In the genomic region with DNA sequence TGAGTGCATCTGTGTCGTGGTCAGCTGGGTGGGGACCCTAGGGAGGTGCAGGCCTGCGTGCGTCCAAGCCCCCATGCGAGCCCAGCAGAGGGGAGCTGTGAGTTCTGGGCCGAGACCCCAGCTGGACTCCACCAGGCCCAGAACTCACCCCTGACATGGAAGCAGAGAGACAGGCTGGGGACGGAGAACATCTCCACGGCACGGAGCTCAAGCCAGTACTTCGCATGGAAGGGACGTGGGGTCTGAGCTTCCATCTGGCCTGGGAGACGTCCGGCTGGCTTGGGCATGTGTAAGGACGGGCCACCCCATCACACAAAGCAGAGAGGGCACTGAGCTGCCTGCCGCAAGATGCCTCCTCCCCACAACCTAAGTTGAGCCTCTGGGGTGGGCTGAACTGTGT, we compare ENCODE assay signal across 29 cellular contexts.
"Had no signal": no experiment of that assay in that cellular context is flagged by ENCODE, and none has a peak within 500 bp of the region (broad histone marks: within the 10 kb centered on the region; RNA-seq: fewer than 3 reads in every experiment).

No MANE protein-coding gene starts in this region.

- H3K27ac Mint-ChIP-seq: stimulated activated effector memory CD8-positive, alpha-beta T cell treated with anti-CD3 and anti-CD28 coated beads, Interleukin-12 subunit alpha, Interleukin-12 subunit beta, amount 100 ng/mL, for 72 hours; stimulated activated memory B cell treated with anti-CD40 and anti-IgM and Interleukin-4, amounts not matched to agents 10 μg/mL and 1 μg/mL and 100 μg/mL, for 72 hours; stimulated activated naive B cell treated with anti-CD40 and anti-IgM and Interleukin-4, amounts not matched to agents 10 μg/mL and 1 μg/mL and 100 μg/mL, for 72 hours; stimulated activated naive CD8-positive, alpha-beta T cell treated with anti-CD3 and anti-CD28 coated beads, Interleukin-15, amount 100 ng/mL, for 72 hours; stimulated activated naive CD8-positive, alpha-beta T cell treated with anti-CD3 and anti-CD28 coated beads, Interleukin-15, Interleukin-2, amounts not matched to agents 100 ng/mL and 50 ng/mL, for 24 hours; type B pancreatic cell had no signal

- H3K9me3 Mint-ChIP-seq: stimulated activated effector memory CD8-positive, alpha-beta T cell treated with anti-CD3 and anti-CD28 coated beads, Interleukin-12 subunit alpha, Interleukin-12 subunit beta, amount 100 ng/mL, for 72 hours; stimulated activated naive CD8-positive, alpha-beta T cell treated with anti-CD3 and anti-CD28 coated beads, Interleukin-15, amount 100 ng/mL, for 72 hours; stimulated activated naive CD8-positive, alpha-beta T cell treated with anti-CD3 and anti-CD28 coated beads, Interleukin-15, Interleukin-2, amounts not matched to agents 100 ng/mL and 50 ng/mL, for 24 hours; type B pancreatic cell had no signal

- H3K27ac ChIP-seq: stomach, suprapubic skin, testis, thoracic aorta, thyroid gland, tibial artery, tibial nerve, transverse colon, upper lobe of left lung, upper lobe of right lung, uterus, vagina had no signal

- H3K4me3 ChIP-seq: stomach, suprapubic skin, testis, thoracic aorta, thyroid gland, tibial artery, tibial nerve, transverse colon, upper lobe of left lung, upper lobe of right lung, uterus, vagina had no signal

- ATAC-seq: stimulated activated effector memory CD8-positive, alpha-beta T cell treated with anti-CD3 and anti-CD28 coated beads, Interleukin-12 subunit alpha, Interleukin-12 subunit beta, amount 100 ng/mL, for 72 hours; stimulated activated memory B cell treated with anti-CD40 and anti-IgM and Interleukin-4, amounts not matched to agents 10 μg/mL and 1 μg/mL and 100 μg/mL, for 72 hours; stimulated activated naive B cell treated with anti-CD40 and anti-IgM and Interleukin-4, amounts not matched to agents 10 μg/mL and 1 μg/mL and 100 μg/mL, for 72 hours; stimulated activated naive CD8-positive, alpha-beta T cell treated with anti-CD3 and anti-CD28 coated beads, Interleukin-15, amount 100 ng/mL, for 72 hours; stimulated activated naive CD8-positive, alpha-beta T cell treated with anti-CD3 and anti-CD28 coated beads, Interleukin-15, Interleukin-2, amounts not matched to agents 100 U/mL and 50 U/mL, for 24 hours; upper lobe of right lung had no signal

- DNase-seq: stimulated activated CD4-positive, alpha-beta T cell treated with anti-CD3 and anti-CD28 coated beads, Interleukin-2, amount 100 ng/mL, for 48 hours; stimulated activated CD4-positive, alpha-beta T cell treated with anti-CD3 and anti-CD28 coated beads, Interleukin-4, amount 100 ng/mL, for 1 hour; stimulated activated CD4-positive, alpha-beta T cell treated with anti-CD3 and anti-CD28 coated beads, Interleukin-4, amount 100 ng/mL, for 24 hours; stimulated activated CD4-positive, alpha-beta T cell treated with anti-CD3 and anti-CD28 coated beads, Interleukin-4, amount 100 ng/mL, for 4 hours; stimulated activated CD8-positive, alpha-beta memory T cell treated with anti-CD3 and anti-CD28 coated beads, Interleukin-4, amount 100 ng/mL, for 48 hours; stimulated activated naive B cell treated with anti-CD40 and anti-IgM and Interleukin-4, amounts not matched to agents 10 μg/mL and 1 μg/mL and 100 μg/mL, for 72 hours; stimulated activated naive CD4-positive, alpha-beta T cell; stimulated activated naive CD4-positive, alpha-beta T cell treated with Interleukin-2 at 50 U/mL for 16 hours; stimulated activated naive CD8-positive, alpha-beta T cell treated with anti-CD3 and anti-CD28 coated beads, Interleukin-15, amount 100 ng/mL, for 72 hours; stimulated activated naive CD8-positive, alpha-beta T cell treated with anti-CD3 and anti-CD28 coated beads, Interleukin-15, Interleukin-2, amounts not matched to agents 100 U/mL and 50 U/mL, for 24 hours; stomach; substantia nigra; testis; thyroid gland; tibial artery; transverse colon; trophoblast cell; upper lobe of right lung; uterus had no signal

- H3K9me3 ChIP-seq: stomach, suprapubic skin, testis, thoracic aorta, thyroid gland, tibial artery, transverse colon, upper lobe of left lung, upper lobe of right lung, uterus, vagina had no signal

- H3K36me3 Mint-ChIP-seq: stimulated activated effector memory CD8-positive, alpha-beta T cell treated with anti-CD3 and anti-CD28 coated beads, Interleukin-12 subunit alpha, Interleukin-12 subunit beta, amount 100 ng/mL, for 72 hours; stimulated activated memory B cell treated with anti-CD40 and anti-IgM and Interleukin-4, amounts not matched to agents 10 μg/mL and 1 μg/mL and 100 μg/mL, for 72 hours; type B pancreatic cell had no signal

- H3K4me1 ChIP-seq: suprapubic skin, testis, thyroid gland, tibial artery, tibial nerve, transverse colon, upper lobe of left lung, upper lobe of right lung, uterus, vagina had no signal

- H3K4me3 Mint-ChIP-seq: stimulated activated effector memory CD8-positive, alpha-beta T cell treated with anti-CD3 and anti-CD28 coated beads, Interleukin-12 subunit alpha, Interleukin-12 subunit beta, amount 100 ng/mL, for 72 hours; stimulated activated memory B cell treated with anti-CD40 and anti-IgM and Interleukin-4, amounts not matched to agents 10 μg/mL and 1 μg/mL and 100 μg/mL, for 72 hours; stimulated activated naive B cell treated with anti-CD40 and anti-IgM and Interleukin-4, amounts not matched to agents 10 μg/mL and 1 μg/mL and 100 μg/mL, for 72 hours; stimulated activated naive CD8-positive, alpha-beta T cell treated with anti-CD3 and anti-CD28 coated beads, Interleukin-15, amount 100 ng/mL, for 72 hours; stimulated activated naive CD8-positive, alpha-beta T cell treated with anti-CD3 and anti-CD28 coated beads, Interleukin-15, Interleukin-2, amounts not matched to agents 100 ng/mL and 50 ng/mL, for 24 hours; type B pancreatic cell had no signal

- H3K27me3 ChIP-seq: testis, thyroid gland, transverse colon, upper lobe of left lung, vagina had no signal

- H3K4me1 Mint-ChIP-seq: stimulated activated effector memory CD8-positive, alpha-beta T cell treated with anti-CD3 and anti-CD28 coated beads, Interleukin-12 subunit alpha, Interleukin-12 subunit beta, amount 100 ng/mL, for 72 hours; stimulated activated memory B cell treated with anti-CD40 and anti-IgM and Interleukin-4, amounts not matched to agents 10 μg/mL and 1 μg/mL and 100 μg/mL, for 72 hours had no signal

- H3K36me3 ChIP-seq: suprapubic skin, thoracic aorta, thyroid gland, tibial artery, tibial nerve, transverse colon, upper lobe of right lung, uterus, vagina had no signal

- FAIRE-seq: urothelium cell line had no signal
